Comparison of ENCODE assay signal across 31 cellular contexts in genomic region chr1:238113222-238113621, GRCh38.
DNase-seq lines count a peak whose midpoint lies in the region; ATAC-seq and TF ChIP-seq lines count a peak whose summit lies in the region.
"Had no signal": no experiment of that assay in that cellular context is flagged by ENCODE, and none has a peak within 500 bp of the region (broad histone marks: within the 10 kb centered on the region; RNA-seq: fewer than 3 reads in every experiment).

No MANE protein-coding gene starts in this region.

- H3K9me2 ChIP-seq in neural cell (ENCODE audit: insufficient read depth, low read length): no peaks in the 10 kb centered on the region

- H3K9ac ChIP-seq in neural cell (ENCODE audit: low read length): no peak overlapping the region
- H3K9ac ChIP-seq: BLaER1; BLaER1 treated with 17β-estradiol and CSF1 and Interleukin-3, amounts not matched to agents 10 nM and 100 nM had no signal

- no peaks in the 10 kb centered on the region for H3K79me2 ChIP-seq in neural cell (replicated peaks; ENCODE audit: insufficient read depth, low read length)

- H3K4me2 ChIP-seq in neural cell (ENCODE audit: low read length): no peak overlapping the region
- H3K4me2 ChIP-seq: A549; BLaER1; BLaER1 treated with 17β-estradiol and CSF1 and Interleukin-3, amounts not matched to agents 10 nM and 100 nM had no signal

- no peak overlapping the region for H2AFZ ChIP-seq in neural cell (ENCODE audit: low read depth, low read length)

- H3F3A ChIP-seq in neural cell (ENCODE audit: insufficient read depth, low read length, poor library complexity, severe bottlenecking): no peaks in the 10 kb centered on the region

- H3K9me3 ChIP-seq in neural cell (ENCODE audit: low read length): no peaks in the 10 kb centered on the region
- H3K9me3 ChIP-seq: A549; BE2C; BLaER1; BLaER1 treated with 17β-estradiol and CSF1 and Interleukin-3, amounts not matched to agents 10 nM and 100 nM; Caco-2 had no signal

- H3K27me3 ChIP-seq in neural cell (ENCODE audit: insufficient read depth, low read depth, low read length): no peaks in the 10 kb centered on the region
- H3K27me3 ChIP-seq: BE2C; BLaER1; BLaER1 treated with 17β-estradiol and CSF1 and Interleukin-3, amounts not matched to agents 10 nM and 100 nM had no signal

- ATAC-seq in GM18519 (IDR thresholded peaks at IDR 0.05; ENCODE audit: low FRiP score, unreplicated experiment): no peak
- ATAC-seq: A549; CD8-positive, alpha-beta T cell had no signal

- peak; percentile 6 for DNase-seq in NCI-H1436 treated with DMSO at 0.1 percent for 48 hours (lab: John Stamatoyannopoulos, UW)
- no peak for DNase-seq in NCI-H1436 (lab: John Stamatoyannopoulos, UW)
- DNase-seq in putamen (ENCODE audit: low spot score): peak; percentile 18
- no peak for DNase-seq in ureter (ENCODE audit: low spot score)
- DNase-seq: 8988T; ACHN; AML-193; BE2C; C1 segment of cervical spinal cord; Caco-2; Calu3; CD4-positive, alpha-beta memory T cell; CD4-positive, alpha-beta T cell; CD4-positive, CD25-positive, alpha-beta regulatory T cell; CD8-positive, alpha-beta memory T cell; CD8-positive, alpha-beta T cell; COR-L47; DMS 273 treated with DMSO at 0.1 percent for 48 hours; DMS153; DMS53; DMS79; DMS79 treated with DMSO at 0.1 percent for 48 hours; DND-41; EL had no signal

- no peaks in the 10 kb centered on the region for H4K20me1 ChIP-seq in neural cell (ENCODE audit: insufficient read depth)
- H4K20me1 ChIP-seq: BLaER1; BLaER1 treated with 17β-estradiol and CSF1 and Interleukin-3, amounts not matched to agents 10 nM and 100 nM had no signal

- peak; percentile 92 for TF ChIP-seq EP300 in neural cell (conservative IDR thresholded peaks at IDR 0.05; ENCODE audit: poor library complexity, severe bottlenecking)

- peak overlapping the region; percentile 65 for H3K27ac ChIP-seq in neural cell (ENCODE audit: low read length)
- H3K27ac ChIP-seq: 22Rv1; A549; BLaER1; BLaER1 treated with 17β-estradiol and CSF1 and Interleukin-3, amounts not matched to agents 10 nM and 100 nM; C4-2B had no signal

- no peak for TF ChIP-seq CTCF in neural cell (IDR thresholded peaks at IDR 0.05; ENCODE audit: poor library complexity, severe bottlenecking)

- no peaks in the 10 kb centered on the region for H3K36me3 ChIP-seq in neural cell (ENCODE audit: insufficient read depth, low read length)
- H3K36me3 ChIP-seq: BE2C; BLaER1; BLaER1 treated with 17β-estradiol and CSF1 and Interleukin-3, amounts not matched to agents 10 nM and 100 nM had no signal

- H3K4me3 ChIP-seq in neural cell (ENCODE audit: low read length): peak overlapping the region; percentile 2
- H3K4me3 ChIP-seq: A549; BLaER1; BLaER1 treated with 17β-estradiol and CSF1 and Interleukin-3, amounts not matched to agents 10 nM and 100 nM had no signal

- peak; percentile 47 for TF ChIP-seq RAD21 in neural cell (conservative IDR thresholded peaks at IDR 0.05)

TF ChIP-seq in neural cell, 6 proteins besides CTCF, POLR2A, EP300 and RAD21:
- no peak for TF ChIP-seq MXI1 (conservative IDR thresholded peaks at IDR 0.05; ENCODE audit: poor library complexity, severe bottlenecking)
- TF ChIP-seq SMC3 (conservative IDR thresholded peaks at IDR 0.05; ENCODE audit: poor library complexity): no peak
- peak; percentile 63 for TF ChIP-seq POLR2AphosphoS5 (IDR thresholded peaks at IDR 0.05)
- peak; percentile 99 for TF ChIP-seq REST (IDR thresholded peaks at IDR 0.05; ENCODE audit: borderline replicate concordance)
- no peak for TF ChIP-seq TAF1 (IDR thresholded peaks at IDR 0.05; ENCODE audit: low read depth)

Comparison
In these comparisons a context has a peak if more than half of its experiments do, and no peak if none do; other contexts are left out.
1. DNase-seq: peak in NCI-H1436 treated with DMSO at 0.1 percent for 48 hours (single experiment) and putamen (single experiment); none in NCI-H1436 (single experiment) and ureter (single experiment).